Comparison of ENCODE assay signal across 16 cellular contexts in genomic region chr11:60763692-60764369, GRCh38. TPM values are rescaled to one million over a fixed set of nuclear protein-coding genes. Genes with fewer than 3 reads are reported as not detected.
DNase-seq lines count a peak whose midpoint lies in the region; ATAC-seq, FAIRE-seq and TF ChIP-seq lines count a peak whose summit lies in the region.
"Had no signal": no experiment of that assay in that cellular context is flagged by ENCODE, and none has a peak within 500 bp of the region (broad histone marks: within the 10 kb centered on the region; RNA-seq: fewer than 3 reads in every experiment).

No MANE protein-coding gene starts in this region.

- H3K9ac ChIP-seq in PC-3 (ENCODE audit: low read length) = no peak overlapping the region

- H3K9me3 ChIP-seq in PC-3 (ENCODE audit: low read length) = no peaks in the 10 kb centered on the region
- H3K9me3 ChIP-seq in spleen = no peaks in the 10 kb centered on the region
- no peaks in the 10 kb centered on the region for H3K9me3 ChIP-seq in hepatocyte (ENCODE audit: low read depth)

- FAIRE-seq in GM18507 (lab: Jason Lieb, UNC) = peak; percentile 75

- peak overlapping the region; percentile 42; the same call in 1 of the 2 replicates for H3K4me2 ChIP-seq in PC-3 (ENCODE audit: low read length)
- H3K4me2 ChIP-seq in hepatocyte = no peak overlapping the region

- no peaks in the 10 kb centered on the region for H3K36me3 ChIP-seq in PC-3 (ENCODE audit: low read depth, low read length)
- no peaks in the 10 kb centered on the region for H3K36me3 ChIP-seq in spleen
- H3K36me3 ChIP-seq in hepatocyte (replicated peaks; ENCODE audit: insufficient read depth, low read depth) = no peaks in the 10 kb centered on the region

- H2AFZ ChIP-seq in PC-3 (ENCODE audit: low read length) (no peak overlapping the region), hepatocyte (no peak overlapping the region)

- no peaks in the 10 kb centered on the region for H3F3A ChIP-seq in PC-3 (ENCODE audit: low read length, unreplicated experiment)

- POLR2A ChIA-PET in PC-3 (lab: Charles Lee; ENCODE audit: unreplicated experiment) = no interaction called here

- no peaks in the 10 kb centered on the region for H3K9me2 ChIP-seq in PC-3 (replicated peaks; ENCODE audit: low read length)
- H3K9me2 ChIP-seq in hepatocyte (replicated peaks; ENCODE audit: insufficient read depth) = no peaks in the 10 kb centered on the region

- H3K4me1 ChIP-seq in PC-3 (ENCODE audit: insufficient read depth, low read length) = peaks cover 10% of the 10 kb centered on the region
- peaks cover 0 to 36% (median 2%) of the 10 kb centered on the region in 6 donors for H3K4me1 ChIP-seq in spleen
- H3K4me1 ChIP-seq in hepatocyte (ENCODE audit: insufficient read depth) = peaks cover under 1% of the 10 kb centered on the region

- DNase-seq in GM18507 (ENCODE audit: extremely low spot score, insufficient read length, low read depth) (no peak), PC-3 (peak; percentile 60), spleen (peak; percentile 68), sciatic nerve (ENCODE audit: low spot score) (no peak), NCI-H345 (lab: John Stamatoyannopoulos, UW) (no peak), hepatocyte (ENCODE audit: low spot score) (no peak)
- DNase-seq: activated CD4-positive, alpha-beta T cell treated with anti-CD3 and anti-CD28 coated beads, Interleukin-2, amount 50 U/mL, for 4 hours; activated naive CD4-positive, alpha-beta T cell treated with Interleukin-2 at 50 U/mL for 16 hours; central memory CD4-positive, alpha-beta T cell; COR-L47; NCI-H1694 treated with DMSO at 0.1 percent for 48 hours; stimulated activated CD4-positive, alpha-beta T cell treated with anti-CD3 and anti-CD28 coated beads, Interleukin-4, amount 100 ng/mL, for 24 hours; T-cell had no signal

- H3K4me3 ChIP-seq in PC-3 (ENCODE audit: low read length) (no peak overlapping the region), spleen (no peak overlapping the region), hepatocyte (no peak overlapping the region)

- 80 to 91% (median 87%) methylated on average over 11 of the region's 11 CpGs for WGBS in spleen, 5 donors
- WGBS in hepatocyte (ENCODE audit: low lambda C conversion rate, missing lambda C conversion rate) = 86% methylated on average over 11 of the region's 11 CpGs

- CTCF ChIA-PET in PC-3 (lab: Charles Lee) = interaction anchor here (1.3 kb wide), 1 partner anchor 12 kb away, joined by 7 read pairs; no protein-coding TSS in a partner anchor

- H3K27me3 ChIP-seq in PC-3 (ENCODE audit: low read length) (peaks cover 37% of the 10 kb centered on the region), spleen (replicated peaks in 1 of 7) (peaks cover 0 to 59% (median 15%) of the 10 kb centered on the region in 7 donors), hepatocyte (no peaks in the 10 kb centered on the region)

- H3K27ac ChIP-seq in PC-3 (ENCODE audit: low read length) (no peak overlapping the region), spleen (no peak overlapping the region), hepatocyte (no peak overlapping the region)

- intact Hi-C loops in PC-3 (cut with micrococcal nuclease) (loop anchor here (5.0 kb wide), 1 partner anchor 497 kb away; no protein-coding TSS in a partner anchor), spleen (cut with DNase I; ENCODE audit: low total_unique reads) (no loop called here), sciatic nerve (cut with DNase I) (no loop called here)

- H3K79me2 ChIP-seq in PC-3 (ENCODE audit: low read length) = no peaks in the 10 kb centered on the region
- no peaks in the 10 kb centered on the region for H3K79me2 ChIP-seq in hepatocyte

- TF ChIP-seq CTCF in PC-3 (conservative IDR thresholded peaks at IDR 0.05; ENCODE audit: low read depth, low read length) = no peak
- TF ChIP-seq CTCF in spleen (IDR thresholded peaks at IDR 0.05 in 8 of 11, conservative IDR thresholded peaks at IDR 0.05 in 3 of 11) = no peak
- no peak for TF ChIP-seq CTCF in hepatocyte (IDR thresholded peaks at IDR 0.05; ENCODE audit: poor library complexity)

- BruUV-seq in PC-3 (replicated peaks; lab: Mats Ljungman, UMichigan) = no TSS peak

- TF ChIP-seq POLR2A in spleen (IDR thresholded peaks at IDR 0.05) = no peak

- H4K20me1 ChIP-seq in PC-3 (ENCODE audit: low read length) (no peaks in the 10 kb centered on the region), hepatocyte (ENCODE audit: insufficient read depth, poor library complexity, severe bottlenecking) (no peaks in the 10 kb centered on the region)

- peak; percentile 34 for ATAC-seq in HG02852 (IDR thresholded peaks at IDR 0.05; ENCODE audit: unreplicated experiment)
- peak; percentile 68 for ATAC-seq in PC-3
- no peak for ATAC-seq in sciatic nerve
- ATAC-seq: T-cell had no signal

RNA-seq across cellular contexts. Expression of gene MS4A15, which starts 7.2 kb away (rescaled TPM):
- not detected in 2 replicates for total RNA-seq in PC-3 (2014; rRNA removed)
- total RNA-seq in spleen = not detected
- not detected for polyA plus RNA-seq in spleen
- not detected for total RNA-seq in sciatic nerve
- total RNA-seq in hepatocyte = 0.88 and 1.1 TPM in 2 replicates
- 4.3 and 8.0 TPM in 2 replicates for polyA plus RNA-seq in hepatocyte
- total RNA-seq: T-cell had no signal
- polyA plus RNA-seq: esophagus had no signal

RNA-seq across cellular contexts. Expression of gene MS4A10, which starts 21.3 kb away (rescaled TPM):
- total RNA-seq in PC-3 (2014; rRNA removed) = not detected in 2 replicates
- total RNA-seq in spleen = not detected
- polyA plus RNA-seq in spleen = not detected
- not detected for total RNA-seq in sciatic nerve
- total RNA-seq in hepatocyte = 0.47 and 1.2 TPM in 2 replicates
- polyA plus RNA-seq in hepatocyte = 0.21 and 1.8 TPM in 2 replicates
- total RNA-seq: mesothelial cell of epicardium, T-cell had no signal
- polyA plus RNA-seq: esophagus had no signal

RNA-seq across cellular contexts. Expression of gene MS4A18, which starts 39.3 kb away (rescaled TPM):
- total RNA-seq in PC-3 (2014; rRNA removed) = not detected in 2 replicates
- total RNA-seq in spleen = not detected
- polyA plus RNA-seq in spleen = not detected
- total RNA-seq in sciatic nerve = not detected
- total RNA-seq in hepatocyte = not detected in 2 replicates
- polyA plus RNA-seq in hepatocyte = not detected in 2 replicates
- total RNA-seq: mesothelial cell of epicardium, T-cell had no signal
- polyA plus RNA-seq: esophagus had no signal

Comparison
In these comparisons a context has a peak if more than half of its experiments do, and no peak if none do; other contexts are left out.
1. DNase-seq: peak in PC-3 (single experiment) and spleen (single experiment); none in GM18507 (single experiment), sciatic nerve (single experiment), NCI-H345 (single experiment) and hepatocyte (single experiment).